In genomic region chr11:12079726-12080556, GRCh38 we compare ENCODE assay signal across 1 cellular context.
TF ChIP-seq lines count a peak whose summit lies in the region.

No MANE protein-coding gene starts in this region.

TF ChIP-seq in IMR-90, 13 proteins besides CTCF, POLR2A, EP300 and RAD21 (continued from another document):
- TF ChIP-seq ELK1 (IDR thresholded peaks at IDR 0.05; ENCODE audit: borderline replicate concordance, low read depth, low read length): no peak
- TF ChIP-seq MXI1 (IDR thresholded peaks at IDR 0.05; ENCODE audit: borderline replicate concordance, low read depth, low read length): no peak
- peak; percentile 99 for TF ChIP-seq FOS (IDR thresholded peaks at IDR 0.05; ENCODE audit: low read depth, low read length)
- peak; percentile 19; the same call in 1 of the 2 replicates for TF ChIP-seq NFE2L2 (IDR thresholded peaks at IDR 0.05; ENCODE audit: low read depth, low read length)
- TF ChIP-seq USF2 (IDR thresholded peaks at IDR 0.05; ENCODE audit: low read depth, low read length): no peak
- TF ChIP-seq MAFK (IDR thresholded peaks at IDR 0.05; ENCODE audit: low read depth, low read length): peak; percentile 27; the same call in 1 of the 2 replicates
